Comparison of ENCODE assay signal across 16 cellular contexts in genomic region chr17:4607261-4607731, GRCh38. TPM values are rescaled to one million over a fixed set of nuclear protein-coding genes. Genes with fewer than 3 reads are reported as not detected.
DNase-seq lines count a peak whose midpoint lies in the region; ATAC-seq, FAIRE-seq and TF ChIP-seq lines count a peak whose summit lies in the region.
"Had no signal": no experiment of that assay in that cellular context is flagged by ENCODE, and none has a peak within 500 bp of the region (broad histone marks: within the 10 kb centered on the region; RNA-seq: fewer than 3 reads in every experiment).

No MANE protein-coding gene starts in this region.

- WGBS in liver, result 61% methylated on average over 25 of the region's 25 CpGs
- 76% methylated on average over 9 of the region's 25 CpGs for WGBS in HepG2 (ENCODE audit: low lambda C conversion rate)
- 57 to 62% methylated on average over 25 of the region's 25 CpGs for WGBS in pancreas, 2 donors

- ATAC-seq in HepG2 (no peak), pancreas (peak in 3 of 4 donors; percentile 49 to 71 (median 64)), GM21423 (IDR thresholded peaks at IDR 0.05; ENCODE audit: unreplicated experiment) (no peak), GM19463 (IDR thresholded peaks at IDR 0.05; ENCODE audit: unreplicated experiment) (no peak), GM21447 (IDR thresholded peaks at IDR 0.05; ENCODE audit: unreplicated experiment) (no peak), HG02840 (IDR thresholded peaks at IDR 0.05; ENCODE audit: low FRiP score, unreplicated experiment) (no peak)

- DNase-seq in HepG2 (ENCODE audit: low spot score) (no peak), right atrium auricular region (ENCODE audit: low spot score) (no peak), pancreas (no peak)
- DNase-seq: activated CD4-positive, alpha-beta memory T cell treated with anti-CD3 and anti-CD28 coated beads, Interleukin-2, amount 10 ng/mL, durations not matched to agents 7 days and 5 days; activated naive CD4-positive, alpha-beta T cell treated with Interleukin-2 at 50 U/mL for 16 hours; cortex of kidney had no signal

- H3K79me2 ChIP-seq in HepG2 (ENCODE audit: insufficient read depth, low read length), result no peaks in the 10 kb centered on the region

- H3K4me3 ChIP-seq in liver (ENCODE audit: low read depth in 1 of 3, low read length in 3 of 3), result no peak overlapping the region
- no peak overlapping the region for H3K4me3 ChIP-seq in HepG2 (replicated peaks in 1 of 3; ENCODE audit: insufficient read depth in 1 of 3, low read depth in 2 of 3, low read length in 3 of 3)
- no peak overlapping the region for H3K4me3 ChIP-seq in right atrium auricular region
- no peak overlapping the region for H3K4me3 ChIP-seq in pancreas
- H3K4me3 ChIP-seq: thoracic aorta had no signal

- H4K20me1 ChIP-seq in HepG2 (ENCODE audit: insufficient read depth, low read length), result no peaks in the 10 kb centered on the region

- POLR2A ChIA-PET in HepG2 (lab: Yijun Ruan, JAX), result interaction anchor here (1.0 kb wide), 1 partner anchor 31 kb away, joined by 4 read pairs; no protein-coding TSS in a partner anchor

- H3K4me2 ChIP-seq in HepG2 (ENCODE audit: low read depth, low read length), result no peak overlapping the region

- no peak for TF ChIP-seq POLR2A in HepG2 (IDR thresholded peaks at IDR 0.05; ENCODE audit: insufficient read depth in 1 of 2, low read depth in 2 of 2, low read length in 2 of 2)

- intact Hi-C loops in HepG2 (cut with micrococcal nuclease; ENCODE audit: unreplicated experiment) (no loop called here), pancreas (cut with DNase I) (no loop called here)

- no peaks in the 10 kb centered on the region for H3K9me3 ChIP-seq in liver (ENCODE audit: control insufficient read depth in 4 of 4, low read length in 3 of 4)
- H3K9me3 ChIP-seq in HepG2 (ENCODE audit: low read length), result no peaks in the 10 kb centered on the region
- H3K9me3 ChIP-seq in right atrium auricular region, result no peaks in the 10 kb centered on the region
- H3K9me3 ChIP-seq in pancreas, result no peaks in the 10 kb centered on the region
- H3K9me3 ChIP-seq: thoracic aorta had no signal

- H3K9ac ChIP-seq in liver (ENCODE audit: low read depth in 1 of 2, low read length in 2 of 2), result peak overlapping the region in 1 of 2 donors; percentile 39
- no peak overlapping the region for H3K9ac ChIP-seq in HepG2 (ENCODE audit: insufficient read depth, low read depth, low read length)

- H3K27ac ChIP-seq in liver (ENCODE audit: low read depth in 1 of 2, low read length in 2 of 2) (peak overlapping the region; percentile 10 to 31), HepG2 (ENCODE audit: extremely low read length, insufficient read depth, low read length) (no peak overlapping the region), right atrium auricular region (peak overlapping the region; percentile 24 to 56), pancreas (peak overlapping the region in 2 of 4 donors; percentile 13 to 24)
- H3K27ac ChIP-seq: thoracic aorta had no signal

- no peak overlapping the region for H2AFZ ChIP-seq in HepG2 (ENCODE audit: low read length)

- H3K36me3 ChIP-seq in liver (ENCODE audit: control insufficient read depth in 4 of 4, insufficient read depth in 3 of 4, low read depth in 1 of 4, low read length in 3 of 4) (no peaks in the 10 kb centered on the region), HepG2 (replicated peaks in 1 of 2; ENCODE audit: control insufficient read depth in 1 of 2, insufficient read depth in 2 of 2, low read length in 2 of 2) (no peaks in the 10 kb centered on the region), right atrium auricular region (no peaks in the 10 kb centered on the region), pancreas (no peaks in the 10 kb centered on the region)
- H3K36me3 ChIP-seq: thoracic aorta had no signal

- no peak for TF ChIP-seq EP300 in HepG2 (IDR thresholded peaks at IDR 0.05; ENCODE audit: low read depth in 2 of 2, low read length in 2 of 2)
- TF ChIP-seq EP300 in HepG2 (CRISPR knock-in tag; IDR thresholded peaks at IDR 0.05; ENCODE audit: borderline replicate concordance), result no peak

- H3K4me1 ChIP-seq in liver (ENCODE audit: control insufficient read depth in 4 of 4, insufficient read depth in 4 of 4, low read length in 3 of 4), result no peaks in the 10 kb centered on the region
- peaks cover 65% of the 10 kb centered on the region for H3K4me1 ChIP-seq in HepG2 (ENCODE audit: insufficient read depth, low read length)
- peaks cover 0 to 38% of the 10 kb centered on the region in 2 donors for H3K4me1 ChIP-seq in right atrium auricular region
- no peaks in the 10 kb centered on the region for H3K4me1 ChIP-seq in pancreas

- TF ChIP-seq RAD21 in liver (IDR thresholded peaks at IDR 0.05), result no peak
- TF ChIP-seq RAD21 in HepG2 (CRISPR knock-in tag; IDR thresholded peaks at IDR 0.05), result no peak

- CTCF ChIA-PET in HepG2 (lab: Yijun Ruan, JAX; ENCODE audit: low intra/inter-chr PET ratio, low total read pairs), result no interaction called here

- no peak for TF ChIP-seq CTCF in liver (IDR thresholded peaks at IDR 0.05; ENCODE audit: low read depth, low read length, missing input control)
- no peak for TF ChIP-seq CTCF in HepG2 (CRISPR knock-in tag; IDR thresholded peaks at IDR 0.05)
- TF ChIP-seq CTCF in right atrium auricular region (IDR thresholded peaks at IDR 0.05), result no peak
- no peak for TF ChIP-seq CTCF in pancreas (IDR thresholded peaks at IDR 0.05)

- in situ Hi-C loops in HepG2 (cut with HindIII; ENCODE audit: extremely low pct_ligation_motif_present, low pct_unique_long_range_greater_than_20kb), result no loop called here

- no peak for FAIRE-seq in HepG2 (lab: Jason Lieb, UNC)
- no peak for FAIRE-seq in pancreas (lab: Jason Lieb, UNC)
- FAIRE-seq: frontal cortex had no signal

- no TSS peak for BruUV-seq in HepG2 (replicated peaks; lab: Mats Ljungman, UMichigan)

- peaks cover 0 to 5% (median 0%) of the 10 kb centered on the region in 4 donors for H3K27me3 ChIP-seq in liver (ENCODE audit: control insufficient read depth in 4 of 4, insufficient read depth in 4 of 4, low read length in 3 of 4)
- no peaks in the 10 kb centered on the region for H3K27me3 ChIP-seq in HepG2 (ENCODE audit: control insufficient read depth in 1 of 2, insufficient read depth in 2 of 2, low read length in 2 of 2)
- no peaks in the 10 kb centered on the region for H3K27me3 ChIP-seq in right atrium auricular region
- no peaks in the 10 kb centered on the region for H3K27me3 ChIP-seq in pancreas

RNA-seq across cellular contexts. Expression of gene SMTNL2, which starts 23.0 kb away (rescaled TPM):
- total RNA-seq in liver, result not detected
- under 1 TPM; 0.13 to 0.29 TPM for polyA plus RNA-seq in liver
- total RNA-seq in HepG2 (2016; rRNA removed; fragmentation: Illumina TruSeq; extraction: Trizol), result 5.1 and 5.8 TPM in 2 replicates
- total RNA-seq in HepG2 (2016; cell fraction: cytosol; rRNA removed; fragmentation: Illumina TruSeq; extraction: Trizol; ENCODE audit: low read depth), result 1.5 and 1.6 TPM in 2 replicates
- total RNA-seq in HepG2 (2016; cell fraction: insoluble cytoplasmic fraction; rRNA removed; fragmentation: Illumina TruSeq; extraction: Trizol), result 5.3 and 5.8 TPM in 2 replicates
- 4.8 and 5.0 TPM in 2 replicates for total RNA-seq in HepG2 (2016; cell fraction: membrane; rRNA removed; fragmentation: Illumina TruSeq; extraction: Trizol)
- 3.0 and 4.2 TPM in 2 replicates for total RNA-seq in HepG2 (2016; cell fraction: nucleus; rRNA removed; fragmentation: Illumina TruSeq; extraction: Trizol)
- 0.41 and 1.1 TPM in 2 replicates for polyA plus RNA-seq in HepG2 (2011; rRNA removed)
- polyA plus RNA-seq in HepG2 (2011; cell fraction: cytosol; rRNA removed), result 0.38 and 0.64 TPM in 2 replicates
- 0.42 and 0.95 TPM in 2 replicates for polyA plus RNA-seq in HepG2 (2011; cell fraction: nucleus; rRNA removed)
- 0.58 and 0.69 TPM in 2 replicates for polyA plus RNA-seq in HepG2 (2012)
- polyA plus RNA-seq in HepG2 (2016; cell fraction: cytosol; fragmentation: Illumina TruSeq; extraction: Trizol; ENCODE audit: low read depth), result 1.8 TPM in 2 replicates
- 7.9 and 8.6 TPM in 2 replicates for polyA plus RNA-seq in HepG2 (2016; cell fraction: insoluble cytoplasmic fraction; fragmentation: Illumina TruSeq; extraction: Trizol; ENCODE audit: low read depth)
- 2.3 and 3.2 TPM in 2 replicates for polyA plus RNA-seq in HepG2 (2016; cell fraction: membrane; fragmentation: Illumina TruSeq; extraction: Trizol; ENCODE audit: low read depth)
- 5.8 and 9.1 TPM in 2 replicates for polyA plus RNA-seq in HepG2 (2016; cell fraction: nucleus; fragmentation: Illumina TruSeq; extraction: Trizol; ENCODE audit: insufficient read depth, low read depth)
- polyA minus RNA-seq in HepG2 (2011; rRNA and poly(A)+ RNA removed; ENCODE audit: low replicate concordance), result 1.9 TPM in 1 of 2 replicates, not detected in the other
- polyA minus RNA-seq in HepG2 (2011; cell fraction: cytosol; rRNA and poly(A)+ RNA removed), result 0.70 and 0.99 TPM in 2 replicates
- polyA minus RNA-seq in HepG2 (2011; cell fraction: nucleus; rRNA and poly(A)+ RNA removed), result 0.13 TPM in 1 of 2 replicates, not detected in the other
- 10 to 100 TPM; 21.1 to 41.6 TPM for total RNA-seq in right atrium auricular region
- under 1 TPM in 4 of 6 donors, not detected in 2; 0.09 to 0.59 (median 0.18) TPM for total RNA-seq in pancreas
- polyA plus RNA-seq in pancreas, result under 1 TPM; 0.27 to 0.42 TPM
- total RNA-seq: activated CD4-positive, alpha-beta memory T cell treated with anti-CD3 and anti-CD28 coated beads, Interleukin-2, amount 10 ng/mL, durations not matched to agents 7 days and 5 days; lung microvascular endothelial cell; T-helper 2 cell treated with Interferon-gamma antibody and Interleukin-4, amounts not matched to agents 100 ng/mL and 5 ng/mL, for 36 hours had no signal

RNA-seq across cellular contexts. Expression of gene ALOX15, which starts 34.2 kb away (rescaled TPM):
- 1 to 10 TPM in 1 of 2 donors, not detected in 1; 1.7 TPM for total RNA-seq in liver
- polyA plus RNA-seq in liver, result under 1 TPM in 1 of 2 donors, not detected in 1; 0.03 TPM
- total RNA-seq in HepG2 (2016; rRNA removed; fragmentation: Illumina TruSeq; extraction: Trizol), result 0.04 TPM in 1 of 2 replicates, not detected in the other
- total RNA-seq in HepG2 (2016; cell fraction: cytosol; rRNA removed; fragmentation: Illumina TruSeq; extraction: Trizol; ENCODE audit: low read depth), result not detected in 2 replicates
- 0.09 TPM in 1 of 2 replicates, not detected in the other for total RNA-seq in HepG2 (2016; cell fraction: insoluble cytoplasmic fraction; rRNA removed; fragmentation: Illumina TruSeq; extraction: Trizol)
- not detected in 2 replicates for total RNA-seq in HepG2 (2016; cell fraction: membrane; rRNA removed; fragmentation: Illumina TruSeq; extraction: Trizol)
- total RNA-seq in HepG2 (2016; cell fraction: nucleus; rRNA removed; fragmentation: Illumina TruSeq; extraction: Trizol), result not detected in 2 replicates
- polyA plus RNA-seq in HepG2 (2011; rRNA removed), result 0.35 TPM in 1 of 2 replicates, not detected in the other
- 0.01 and 0.03 TPM in 2 replicates for polyA plus RNA-seq in HepG2 (2011; cell fraction: cytosol; rRNA removed)
- polyA plus RNA-seq in HepG2 (2011; cell fraction: nucleus; rRNA removed), result not detected in 2 replicates
- not detected in 2 replicates for polyA plus RNA-seq in HepG2 (2012)
- not detected in 2 replicates for polyA plus RNA-seq in HepG2 (2016; cell fraction: cytosol; fragmentation: Illumina TruSeq; extraction: Trizol; ENCODE audit: low read depth)
- not detected in 2 replicates for polyA plus RNA-seq in HepG2 (2016; cell fraction: insoluble cytoplasmic fraction; fragmentation: Illumina TruSeq; extraction: Trizol; ENCODE audit: low read depth)
- not detected in 2 replicates for polyA plus RNA-seq in HepG2 (2016; cell fraction: membrane; fragmentation: Illumina TruSeq; extraction: Trizol; ENCODE audit: low read depth)
- polyA plus RNA-seq in HepG2 (2016; cell fraction: nucleus; fragmentation: Illumina TruSeq; extraction: Trizol; ENCODE audit: insufficient read depth, low read depth), result not detected in 2 replicates
- not detected in 2 replicates for polyA minus RNA-seq in HepG2 (2011; rRNA and poly(A)+ RNA removed; ENCODE audit: low replicate concordance)
- polyA minus RNA-seq in HepG2 (2011; cell fraction: cytosol; rRNA and poly(A)+ RNA removed), result not detected in 2 replicates
- polyA minus RNA-seq in HepG2 (2011; cell fraction: nucleus; rRNA and poly(A)+ RNA removed), result not detected in 2 replicates
- total RNA-seq in right atrium auricular region, result 10 to 100 TPM; 16.9 to 65.0 TPM
- total RNA-seq in pancreas, result not detected
- polyA plus RNA-seq in pancreas, result 1 to 10 TPM in 1 of 2 donors, not detected in 1; 1.1 TPM
- total RNA-seq: A172; activated CD4-positive, alpha-beta memory T cell treated with anti-CD3 and anti-CD28 coated beads, Interleukin-2, amount 10 ng/mL, durations not matched to agents 7 days and 5 days; frontal cortex; lung microvascular endothelial cell; T-helper 2 cell treated with Interferon-gamma antibody and Interleukin-4, amounts not matched to agents 100 ng/mL and 5 ng/mL, for 36 hours; thoracic aorta had no signal

RNA-seq across cellular contexts. Expression of gene GGT6, which starts 46.9 kb away (rescaled TPM):
- 1 to 10 TPM in 1 of 2 donors, under 1 TPM in 1; 0.19 to 1.1 TPM for total RNA-seq in liver
- under 1 TPM; 0.43 to 0.64 TPM for polyA plus RNA-seq in liver
- total RNA-seq in HepG2 (2016; rRNA removed; fragmentation: Illumina TruSeq; extraction: Trizol), result 0.70 and 0.80 TPM in 2 replicates
- 0.20 and 0.26 TPM in 2 replicates for total RNA-seq in HepG2 (2016; cell fraction: cytosol; rRNA removed; fragmentation: Illumina TruSeq; extraction: Trizol; ENCODE audit: low read depth)
- 0.68 and 1.1 TPM in 2 replicates for total RNA-seq in HepG2 (2016; cell fraction: insoluble cytoplasmic fraction; rRNA removed; fragmentation: Illumina TruSeq; extraction: Trizol)
- 0.59 and 0.62 TPM in 2 replicates for total RNA-seq in HepG2 (2016; cell fraction: membrane; rRNA removed; fragmentation: Illumina TruSeq; extraction: Trizol)
- total RNA-seq in HepG2 (2016; cell fraction: nucleus; rRNA removed; fragmentation: Illumina TruSeq; extraction: Trizol), result 0.28 and 0.37 TPM in 2 replicates
- 0.14 and 0.16 TPM in 2 replicates for polyA plus RNA-seq in HepG2 (2011; rRNA removed)
- 0.10 and 0.12 TPM in 2 replicates for polyA plus RNA-seq in HepG2 (2011; cell fraction: cytosol; rRNA removed)
- 0.09 and 0.43 TPM in 2 replicates for polyA plus RNA-seq in HepG2 (2011; cell fraction: nucleus; rRNA removed)
- polyA plus RNA-seq in HepG2 (2012), result 0.24 and 0.29 TPM in 2 replicates
- 0.24 and 0.27 TPM in 2 replicates for polyA plus RNA-seq in HepG2 (2016; cell fraction: cytosol; fragmentation: Illumina TruSeq; extraction: Trizol; ENCODE audit: low read depth)
- 0.71 and 1.2 TPM in 2 replicates for polyA plus RNA-seq in HepG2 (2016; cell fraction: insoluble cytoplasmic fraction; fragmentation: Illumina TruSeq; extraction: Trizol; ENCODE audit: low read depth)
- 0.50 and 0.52 TPM in 2 replicates for polyA plus RNA-seq in HepG2 (2016; cell fraction: membrane; fragmentation: Illumina TruSeq; extraction: Trizol; ENCODE audit: low read depth)
- 1.1 and 1.5 TPM in 2 replicates for polyA plus RNA-seq in HepG2 (2016; cell fraction: nucleus; fragmentation: Illumina TruSeq; extraction: Trizol; ENCODE audit: insufficient read depth, low read depth)
- 0.38 TPM in 1 of 2 replicates, not detected in the other for polyA minus RNA-seq in HepG2 (2011; rRNA and poly(A)+ RNA removed; ENCODE audit: low replicate concordance)
- polyA minus RNA-seq in HepG2 (2011; cell fraction: cytosol; rRNA and poly(A)+ RNA removed), result not detected in 2 replicates
- 0.12 TPM in 1 of 2 replicates, not detected in the other for polyA minus RNA-seq in HepG2 (2011; cell fraction: nucleus; rRNA and poly(A)+ RNA removed)
- total RNA-seq in right atrium auricular region, result not detected
- 10 to 100 TPM; 20.7 to 34.4 (median 32.9) TPM for total RNA-seq in pancreas
- polyA plus RNA-seq in pancreas, result 10 to 100 TPM; 27.0 to 36.1 TPM
- total RNA-seq: A172; activated CD4-positive, alpha-beta memory T cell treated with anti-CD3 and anti-CD28 coated beads, Interleukin-2, amount 10 ng/mL, durations not matched to agents 7 days and 5 days; frontal cortex; lung microvascular endothelial cell; T-helper 2 cell treated with Interferon-gamma antibody and Interleukin-4, amounts not matched to agents 100 ng/mL and 5 ng/mL, for 36 hours; thoracic aorta had no signal

RNA-seq across cellular contexts. Expression of gene MYBBP1A, which starts 52.1 kb away (rescaled TPM):
- total RNA-seq in liver, result 10 to 100 TPM; 20.5 to 23.3 TPM
- polyA plus RNA-seq in liver, result 10 to 100 TPM; 12.2 to 19.6 TPM
- 40.4 and 54.8 TPM in 2 replicates for total RNA-seq in HepG2 (2016; rRNA removed; fragmentation: Illumina TruSeq; extraction: Trizol)
- 58.9 and 65.5 TPM in 2 replicates for total RNA-seq in HepG2 (2016; cell fraction: cytosol; rRNA removed; fragmentation: Illumina TruSeq; extraction: Trizol; ENCODE audit: low read depth)
- total RNA-seq in HepG2 (2016; cell fraction: insoluble cytoplasmic fraction; rRNA removed; fragmentation: Illumina TruSeq; extraction: Trizol), result 35.1 and 61.8 TPM in 2 replicates
- 24.4 and 24.9 TPM in 2 replicates for total RNA-seq in HepG2 (2016; cell fraction: membrane; rRNA removed; fragmentation: Illumina TruSeq; extraction: Trizol)
- 52.0 and 62.6 TPM in 2 replicates for total RNA-seq in HepG2 (2016; cell fraction: nucleus; rRNA removed; fragmentation: Illumina TruSeq; extraction: Trizol)
- polyA plus RNA-seq in HepG2 (2011; rRNA removed), result 18.6 and 28.4 TPM in 2 replicates
- 9.7 and 12.5 TPM in 2 replicates for polyA plus RNA-seq in HepG2 (2011; cell fraction: cytosol; rRNA removed)
- polyA plus RNA-seq in HepG2 (2011; cell fraction: nucleus; rRNA removed), result 158 and 176 TPM in 2 replicates
- polyA plus RNA-seq in HepG2 (2012), result 28.0 and 41.5 TPM in 2 replicates
- polyA plus RNA-seq in HepG2 (2016; cell fraction: cytosol; fragmentation: Illumina TruSeq; extraction: Trizol; ENCODE audit: low read depth), result 7.8 and 7.9 TPM in 2 replicates
- polyA plus RNA-seq in HepG2 (2016; cell fraction: insoluble cytoplasmic fraction; fragmentation: Illumina TruSeq; extraction: Trizol; ENCODE audit: low read depth), result 28.2 and 32.7 TPM in 2 replicates
- polyA plus RNA-seq in HepG2 (2016; cell fraction: membrane; fragmentation: Illumina TruSeq; extraction: Trizol; ENCODE audit: low read depth), result 9.0 and 12.1 TPM in 2 replicates
- 146 and 160 TPM in 2 replicates for polyA plus RNA-seq in HepG2 (2016; cell fraction: nucleus; fragmentation: Illumina TruSeq; extraction: Trizol; ENCODE audit: insufficient read depth, low read depth)
- polyA minus RNA-seq in HepG2 (2011; rRNA and poly(A)+ RNA removed; ENCODE audit: low replicate concordance), result 50.2 and 100 TPM in 2 replicates
- polyA minus RNA-seq in HepG2 (2011; cell fraction: cytosol; rRNA and poly(A)+ RNA removed), result 19.4 and 21.0 TPM in 2 replicates
- polyA minus RNA-seq in HepG2 (2011; cell fraction: nucleus; rRNA and poly(A)+ RNA removed), result 53.3 and 54.8 TPM in 2 replicates
- 10 to 100 TPM; 19.6 to 25.8 TPM for total RNA-seq in right atrium auricular region
- total RNA-seq in pancreas, result 10 to 100 TPM; 21.8 to 41.8 (median 30.6) TPM
- polyA plus RNA-seq in pancreas, result 10 to 100 TPM; 73.1 to 93.1 TPM

Comparison
In these comparisons a context has a peak if more than half of its experiments do, and no peak if none do; other contexts are left out.
1. ATAC-seq: peak in pancreas (3 of 4); none in HepG2 (single experiment), GM21423 (single experiment), GM19463 (single experiment), GM21447 (single experiment) and HG02840 (single experiment).
2. RNA of gene ALOX15, which starts 34.2 kb away (total RNA-seq): 16.9 to 65.0 TPM in right atrium auricular region; 1.7 TPM in liver, 0.04 to 0.09 TPM in HepG2 and not detected in pancreas; every median in the first group is over 4 times any median in the second.
3. RNA of gene GGT6, which starts 46.9 kb away (total RNA-seq): 20.7 to 34.4 TPM in pancreas; 0.19 to 1.1 TPM in liver, 0.20 to 1.1 TPM in HepG2 and not detected in right atrium auricular region; every median in the first group is over 10 times any median in the second.